In the genomic region with DNA sequence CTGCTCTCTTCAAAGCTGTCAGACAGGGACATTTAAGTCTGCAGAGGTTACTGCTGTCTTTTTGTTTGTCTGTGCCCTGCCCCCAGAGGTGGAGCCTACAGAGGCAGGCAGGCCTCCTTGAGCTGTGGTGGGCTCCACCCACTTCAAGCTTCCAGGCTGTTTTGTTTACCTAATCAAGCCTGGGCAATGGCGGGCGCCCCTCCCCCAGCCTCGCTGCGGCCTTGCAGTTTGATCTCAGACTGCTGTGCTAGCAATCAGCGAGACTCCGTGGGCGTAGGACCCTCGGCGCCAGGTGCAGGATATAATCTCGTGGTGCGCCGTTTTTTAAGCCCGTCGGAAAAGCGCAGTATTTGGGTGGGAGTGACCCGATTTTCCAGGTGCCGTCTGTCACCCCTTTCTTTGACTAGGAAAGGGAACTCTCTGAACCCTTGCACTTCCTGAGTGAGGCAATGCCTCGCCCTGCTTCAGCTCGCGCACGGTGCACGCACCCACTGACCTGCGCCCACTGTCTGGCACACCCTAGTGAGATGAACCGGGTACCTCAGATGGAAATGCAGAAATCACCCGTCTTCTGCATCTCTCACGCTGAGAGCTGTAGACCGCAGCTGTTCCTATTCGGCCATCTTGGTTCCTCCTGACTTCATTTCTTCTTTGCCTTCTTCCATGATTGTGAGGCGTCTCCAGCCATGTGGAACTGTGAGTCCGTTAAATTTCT, we compare ENCODE assay signal across 2 cellular contexts.
TF ChIP-seq lines count a peak whose summit lies in the region.

No MANE protein-coding gene starts in this region.

TF ChIP-seq in H1, 55 proteins besides CTCF, POLR2A, EP300 and RAD21:
- TF ChIP-seq YY1 (IDR thresholded peaks at IDR 0.05; ENCODE audit: low read depth, low read length) = peak; percentile 56; the same call in 1 of the 2 replicates
TF ChIP-seq in H1: peak in this region for 1; not testable (repeated sequence) for 54.

TF ChIP-seq in HepG2, 621 proteins besides CTCF, POLR2A, EP300 and RAD21:
- TF ChIP-seq, protein P1, sequence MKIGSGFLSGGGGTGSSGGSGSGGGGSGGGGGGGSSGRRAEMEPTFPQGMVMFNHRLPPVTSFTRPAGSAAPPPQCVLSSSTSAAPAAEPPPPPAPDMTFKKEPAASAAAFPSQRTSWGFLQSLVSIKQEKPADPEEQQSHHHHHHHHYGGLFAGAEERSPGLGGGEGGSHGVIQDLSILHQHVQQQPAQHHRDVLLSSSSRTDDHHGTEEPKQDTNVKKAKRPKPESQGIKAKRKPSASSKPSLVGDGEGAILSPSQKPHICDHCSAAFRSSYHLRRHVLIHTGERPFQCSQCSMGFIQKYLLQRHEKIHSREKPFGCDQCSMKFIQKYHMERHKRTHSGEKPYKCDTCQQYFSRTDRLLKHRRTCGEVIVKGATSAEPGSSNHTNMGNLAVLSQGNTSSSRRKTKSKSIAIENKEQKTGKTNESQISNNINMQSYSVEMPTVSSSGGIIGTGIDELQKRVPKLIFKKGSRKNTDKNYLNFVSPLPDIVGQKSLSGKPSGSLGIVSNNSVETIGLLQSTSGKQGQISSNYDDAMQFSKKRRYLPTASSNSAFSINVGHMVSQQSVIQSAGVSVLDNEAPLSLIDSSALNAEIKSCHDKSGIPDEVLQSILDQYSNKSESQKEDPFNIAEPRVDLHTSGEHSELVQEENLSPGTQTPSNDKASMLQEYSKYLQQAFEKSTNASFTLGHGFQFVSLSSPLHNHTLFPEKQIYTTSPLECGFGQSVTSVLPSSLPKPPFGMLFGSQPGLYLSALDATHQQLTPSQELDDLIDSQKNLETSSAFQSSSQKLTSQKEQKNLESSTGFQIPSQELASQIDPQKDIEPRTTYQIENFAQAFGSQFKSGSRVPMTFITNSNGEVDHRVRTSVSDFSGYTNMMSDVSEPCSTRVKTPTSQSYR (CRISPR knock-in tag; IDR thresholded peaks at IDR 0.05; ENCODE audit: borderline replicate concordance) = peak; percentile 73; the same call in 1 of the 2 replicates
